In genomic region chr7:380724-381210, GRCh38 we compare ENCODE assay signal across 15 cellular contexts.
DNase-seq lines count a peak whose midpoint lies in the region; ATAC-seq, FAIRE-seq and TF ChIP-seq lines count a peak whose summit lies in the region.
"Had no signal": no experiment of that assay in that cellular context is flagged by ENCODE, and none has a peak within 500 bp of the region (broad histone marks: within the 10 kb centered on the region; RNA-seq: fewer than 3 reads in every experiment).

No MANE protein-coding gene starts in this region.

- H3K9me3 Mint-ChIP-seq in activated CD4-positive, alpha-beta T cell treated with anti-CD3 and anti-CD28 coated beads, Interleukin-2, amount 10 ng/mL, durations not matched to agents 24 days and 14 days: peaks cover 25% of the 10 kb centered on the region
- H3K9me3 Mint-ChIP-seq in activated CD4-positive, alpha-beta T cell treated with anti-CD3 and anti-CD28 coated beads, Interleukin-2, amount 10 ng/mL, durations not matched to agents 7 days and 5 days: peaks cover 13% of the 10 kb centered on the region
- H3K9me3 Mint-ChIP-seq in central memory CD8-positive, alpha-beta T cell: peaks cover 5% of the 10 kb centered on the region

- peaks cover 16% of the 10 kb centered on the region for H3K4me1 Mint-ChIP-seq in activated CD4-positive, alpha-beta T cell treated with anti-CD3 and anti-CD28 coated beads, Interleukin-2, amount 10 ng/mL, durations not matched to agents 24 days and 14 days
- H3K4me1 Mint-ChIP-seq in activated CD4-positive, alpha-beta T cell treated with anti-CD3 and anti-CD28 coated beads, Interleukin-2, amount 10 ng/mL, durations not matched to agents 7 days and 5 days: peaks cover 22% of the 10 kb centered on the region
- peaks cover 20% of the 10 kb centered on the region for H3K4me1 Mint-ChIP-seq in central memory CD8-positive, alpha-beta T cell

- peak overlapping the region; percentile 62 for H3K27ac Mint-ChIP-seq in activated CD4-positive, alpha-beta T cell treated with anti-CD3 and anti-CD28 coated beads, Interleukin-2, amount 10 ng/mL, durations not matched to agents 24 days and 14 days
- H3K27ac Mint-ChIP-seq in activated CD4-positive, alpha-beta T cell treated with anti-CD3 and anti-CD28 coated beads, Interleukin-2, amount 10 ng/mL, durations not matched to agents 7 days and 5 days: no peak overlapping the region
- no peak overlapping the region for H3K27ac Mint-ChIP-seq in central memory CD8-positive, alpha-beta T cell (ENCODE audit: low read depth)
- H3K27ac Mint-ChIP-seq: dendritic cell treated with granulocyte-macrophage colony-stimulating factor and Interleukin-4, amounts not matched to agents 40 ng/mL and 50 ng/mL, for 4 days had no signal

- ATAC-seq in central memory CD8-positive, alpha-beta T cell (replicated peaks; ENCODE audit: extremely low read depth, poor library complexity, severe bottlenecking): no peak
- ATAC-seq in GM21529 (IDR thresholded peaks at IDR 0.05; ENCODE audit: unreplicated experiment): no peak

- in situ Hi-C loops in GM13977 (cut with MboI; ENCODE audit: low pct_unique_long_range_greater_than_20kb, low sequenced_read_pairs, unreplicated experiment): no loop called here

- H3K36me3 Mint-ChIP-seq in activated CD4-positive, alpha-beta T cell treated with anti-CD3 and anti-CD28 coated beads, Interleukin-2, amount 10 ng/mL, durations not matched to agents 24 days and 14 days (ENCODE audit: low read depth): peaks cover 2% of the 10 kb centered on the region
- peaks cover 4% of the 10 kb centered on the region for H3K36me3 Mint-ChIP-seq in activated CD4-positive, alpha-beta T cell treated with anti-CD3 and anti-CD28 coated beads, Interleukin-2, amount 10 ng/mL, durations not matched to agents 7 days and 5 days (ENCODE audit: low read depth)
- no peaks in the 10 kb centered on the region for H3K36me3 Mint-ChIP-seq in central memory CD8-positive, alpha-beta T cell (ENCODE audit: insufficient read depth)

- H3K27me3 Mint-ChIP-seq in activated CD4-positive, alpha-beta T cell treated with anti-CD3 and anti-CD28 coated beads, Interleukin-2, amount 10 ng/mL, durations not matched to agents 24 days and 14 days: peaks cover 22% of the 10 kb centered on the region
- H3K27me3 Mint-ChIP-seq in activated CD4-positive, alpha-beta T cell treated with anti-CD3 and anti-CD28 coated beads, Interleukin-2, amount 10 ng/mL, durations not matched to agents 7 days and 5 days: peaks cover 28% of the 10 kb centered on the region
- peaks cover 8% of the 10 kb centered on the region for H3K27me3 Mint-ChIP-seq in central memory CD8-positive, alpha-beta T cell

- FAIRE-seq in urothelium cell line (lab: Jason Lieb, UNC): no peak

- intact Hi-C loops in activated CD4-positive, alpha-beta T cell treated with anti-CD3 and anti-CD28 coated beads, Interleukin-2, amount 10 ng/mL, durations not matched to agents 24 days and 14 days (cut with micrococcal nuclease): no loop called here
- intact Hi-C loops in posterior vena cava (cut with DNase I): no loop called here

- TF ChIP-seq CTCF in GM13977 (IDR thresholded peaks at IDR 0.05; ENCODE audit: extremely low read depth, insufficient read depth, missing control alignments): no peak

- H3K4me3 Mint-ChIP-seq in activated CD4-positive, alpha-beta T cell treated with anti-CD3 and anti-CD28 coated beads, Interleukin-2, amount 10 ng/mL, durations not matched to agents 24 days and 14 days: no peak overlapping the region
- H3K4me3 Mint-ChIP-seq in activated CD4-positive, alpha-beta T cell treated with anti-CD3 and anti-CD28 coated beads, Interleukin-2, amount 10 ng/mL, durations not matched to agents 7 days and 5 days: no peak overlapping the region
- peak overlapping the region; percentile 25 for H3K4me3 Mint-ChIP-seq in central memory CD8-positive, alpha-beta T cell
- H3K4me3 Mint-ChIP-seq: dendritic cell treated with granulocyte-macrophage colony-stimulating factor and Interleukin-4, amounts not matched to agents 40 ng/mL and 50 ng/mL, for 4 days had no signal

- CTCF ChIA-PET in activated CD4-positive, alpha-beta T cell treated with anti-CD3 and anti-CD28 coated beads, Interleukin-2, amount 10 ng/mL, durations not matched to agents 7 days and 5 days (lab: Charles Lee): interaction anchor here (1.1 kb wide), 1 partner anchor 8 kb away, joined by 3 read pairs; no protein-coding TSS in a partner anchor

- DNase-seq in activated CD4-positive, alpha-beta T cell treated with anti-CD3 and anti-CD28 coated beads, Interleukin-2, amount 10 ng/mL, durations not matched to agents 24 days and 14 days: no peak
- DNase-seq in activated CD4-positive, alpha-beta T cell treated with anti-CD3 and anti-CD28 coated beads, Interleukin-2, amount 10 ng/mL, durations not matched to agents 7 days and 5 days: no peak
- DNase-seq in GM13977 (ENCODE audit: low spot score) (peak; percentile 16), posterior vena cava (ENCODE audit: low spot score) (peak; percentile 45), cortex of kidney (lab: John Stamatoyannopoulos, UW) (no peak), urothelium cell line (ENCODE audit: low spot score) (no peak)
- DNase-seq in central memory CD8-positive, alpha-beta T cell (ENCODE audit: low spot score in 2 of 2): no peak
- DNase-seq: ACHN, amniotic stem cell, HCEC 1CT, NCI-H2029, NCI-H774, occipital lobe had no signal

- POLR2A ChIA-PET in activated CD4-positive, alpha-beta T cell treated with anti-CD3 and anti-CD28 coated beads, Interleukin-2, amount 10 ng/mL, durations not matched to agents 7 days and 5 days (lab: Charles Lee): no interaction called here

Comparison
In these comparisons a context has a peak if more than half of its experiments do, and no peak if none do; other contexts are left out.
1. DNase-seq: peak in GM13977 (single experiment) and posterior vena cava (single experiment); none in activated CD4-positive, alpha-beta T cell treated with anti-CD3 and anti-CD28 coated beads, Interleukin-2, amount 10 ng/mL, durations not matched to agents 24 days and 14 days (single experiment), activated CD4-positive, alpha-beta T cell treated with anti-CD3 and anti-CD28 coated beads, Interleukin-2, amount 10 ng/mL, durations not matched to agents 7 days and 5 days (single experiment), central memory CD8-positive, alpha-beta T cell (0 of 2), cortex of kidney (single experiment) and urothelium cell line (single experiment).